ENCODE assay signal across 10 cellular contexts in genomic region chr5:59037041-59037440, GRCh38.
A peak's percentile ranks its signal among the peaks of the same experiment; 100 is the strongest.
DNase-seq lines count a peak whose midpoint lies in the region; ATAC-seq, FAIRE-seq and TF ChIP-seq lines count a peak whose summit lies in the region.
"Had no signal": no experiment of that assay in that cellular context is flagged by ENCODE, and none has a peak within 500 bp of the region (broad histone marks: within the 10 kb centered on the region; RNA-seq: fewer than 3 reads in every experiment).

No MANE protein-coding gene starts in this region.

- peaks cover 5% of the 10 kb centered on the region for H3K27me3 ChIP-seq in keratinocyte (ENCODE audit: control insufficient read depth, extremely low read depth, insufficient read depth, low read length)
- H3K27me3 ChIP-seq: uterus had no signal

- H2AFZ ChIP-seq in keratinocyte (ENCODE audit: control insufficient read depth, low read length), result no peak overlapping the region

- peak overlapping the region; percentile 72 for H3K4me2 ChIP-seq in keratinocyte (ENCODE audit: control insufficient read depth, extremely low read depth, insufficient read depth, low read depth, low read length)

- no peak for ATAC-seq in activated CD8-positive, alpha-beta memory T cell treated with anti-CD3 and anti-CD28 coated beads, Interleukin-2, amount 10 ng/mL, durations not matched to agents 7 days and 5 days
- no peak for ATAC-seq in stimulated activated naive CD8-positive, alpha-beta T cell treated with anti-CD3 and anti-CD28 coated beads, Interleukin-15, amount 100 ng/mL, for 72 hours
- no peak for ATAC-seq in HG03342 (IDR thresholded peaks at IDR 0.05; ENCODE audit: unreplicated experiment)
- no peak for ATAC-seq in GM18511 (IDR thresholded peaks at IDR 0.05; ENCODE audit: unreplicated experiment)

- CTCF ChIA-PET in activated CD8-positive, alpha-beta memory T cell treated with anti-CD3 and anti-CD28 coated beads, Interleukin-2, amount 10 ng/mL, durations not matched to agents 7 days and 5 days (lab: Charles Lee), result interaction anchor here (3.1 to 5.7 kb wide), 5 partner anchors 62 to 150 kb away, joined by 12 to 82 read pairs (median 29); no protein-coding TSS in a partner anchor

- H3K4me1 ChIP-seq in keratinocyte (ENCODE audit: control insufficient read depth, extremely low read depth, insufficient read depth, low read length), result peaks cover 37% of the 10 kb centered on the region
- H3K4me1 ChIP-seq: uterus had no signal

- H3K79me2 ChIP-seq in keratinocyte (ENCODE audit: control insufficient read depth, insufficient read depth, low read length), result no peaks in the 10 kb centered on the region

- H3K9me1 ChIP-seq in keratinocyte (ENCODE audit: control insufficient read depth, extremely low read depth, insufficient read depth, low read length), result no peaks in the 10 kb centered on the region

- H3K4me3 Mint-ChIP-seq in activated CD8-positive, alpha-beta memory T cell treated with anti-CD3 and anti-CD28 coated beads, Interleukin-2, amount 10 ng/mL, durations not matched to agents 7 days and 5 days, result peak overlapping the region; percentile 89
- H3K4me3 Mint-ChIP-seq in stimulated activated naive CD8-positive, alpha-beta T cell treated with anti-CD3 and anti-CD28 coated beads, Interleukin-15, amount 100 ng/mL, for 72 hours, result peak overlapping the region; percentile 85 to 96
- H3K4me3 Mint-ChIP-seq: dendritic cell treated with granulocyte-macrophage colony-stimulating factor and Interleukin-4, amounts not matched to agents 40 ng/mL and 50 ng/mL, for 4 days had no signal

- H3K9me3 ChIP-seq in keratinocyte (ENCODE audit: control insufficient read depth, low read depth, low read length), result no peaks in the 10 kb centered on the region
- H3K9me3 ChIP-seq: uterus had no signal

- H3K9me3 Mint-ChIP-seq in activated CD8-positive, alpha-beta memory T cell treated with anti-CD3 and anti-CD28 coated beads, Interleukin-2, amount 10 ng/mL, durations not matched to agents 7 days and 5 days (ENCODE audit: low read depth), result no peaks in the 10 kb centered on the region
- H3K9me3 Mint-ChIP-seq in stimulated activated naive CD8-positive, alpha-beta T cell treated with anti-CD3 and anti-CD28 coated beads, Interleukin-15, amount 100 ng/mL, for 72 hours, result no peaks in the 10 kb centered on the region
- H3K9me3 Mint-ChIP-seq: dendritic cell treated with granulocyte-macrophage colony-stimulating factor and Interleukin-4, amounts not matched to agents 40 ng/mL and 50 ng/mL, for 4 days had no signal

- peak overlapping the region; percentile 79 for H3K4me3 ChIP-seq in WI38 (ENCODE audit: low read depth, low read length)
- peak overlapping the region in 1 of 3 experiments; percentile 67 for H3K4me3 ChIP-seq in keratinocyte (ENCODE audit: control insufficient read depth in 2 of 3, extremely low read depth in 1 of 3, insufficient read depth in 2 of 3, low read depth in 1 of 3, low read length in 3 of 3)
- H3K4me3 ChIP-seq: uterus had no signal

- peaks cover 51% of the 10 kb centered on the region for H3K4me1 Mint-ChIP-seq in activated CD8-positive, alpha-beta memory T cell treated with anti-CD3 and anti-CD28 coated beads, Interleukin-2, amount 10 ng/mL, durations not matched to agents 7 days and 5 days
- H3K4me1 Mint-ChIP-seq in stimulated activated naive CD8-positive, alpha-beta T cell treated with anti-CD3 and anti-CD28 coated beads, Interleukin-15, amount 100 ng/mL, for 72 hours, result peaks cover 30% of the 10 kb centered on the region

- no peaks in the 10 kb centered on the region for H3K27me3 Mint-ChIP-seq in activated CD8-positive, alpha-beta memory T cell treated with anti-CD3 and anti-CD28 coated beads, Interleukin-2, amount 10 ng/mL, durations not matched to agents 7 days and 5 days
- no peaks in the 10 kb centered on the region for H3K27me3 Mint-ChIP-seq in stimulated activated naive CD8-positive, alpha-beta T cell treated with anti-CD3 and anti-CD28 coated beads, Interleukin-15, amount 100 ng/mL, for 72 hours

- peak overlapping the region; percentile 45 for H3K9ac ChIP-seq in keratinocyte (ENCODE audit: control insufficient read depth, extremely low read depth, insufficient read depth, low read length)

- peak overlapping the region; percentile 80 for H3K27ac ChIP-seq in keratinocyte (ENCODE audit: control insufficient read depth, insufficient read depth, low read length)

- H3K36me3 Mint-ChIP-seq in activated CD8-positive, alpha-beta memory T cell treated with anti-CD3 and anti-CD28 coated beads, Interleukin-2, amount 10 ng/mL, durations not matched to agents 7 days and 5 days, result peaks cover 55% of the 10 kb centered on the region

- H4K20me1 ChIP-seq in keratinocyte (ENCODE audit: control insufficient read depth, extremely low read depth, insufficient read depth, low read length), result no peaks in the 10 kb centered on the region

- FAIRE-seq in keratinocyte (lab: Jason Lieb, UNC), result no peak

- TF ChIP-seq CTCF in WI38 (IDR thresholded peaks at IDR 0.05; ENCODE audit: low read depth, low read length) (no peak), keratinocyte (optimal IDR thresholded peaks at IDR 0.05 in 1 of 3, IDR thresholded peaks at IDR 0.05 in 1 of 3, conservative IDR thresholded peaks at IDR 0.05 in 1 of 3; ENCODE audit: extremely low read depth in 1 of 3, insufficient read depth in 2 of 3, low read length in 3 of 3) (no peak)

- no peak for DNase-seq in activated CD8-positive, alpha-beta memory T cell treated with anti-CD3 and anti-CD28 coated beads, Interleukin-2, amount 10 ng/mL, durations not matched to agents 7 days and 5 days
- no peak for DNase-seq in activated CD8-positive, alpha-beta memory T cell treated with anti-CD3 and anti-CD28 coated beads, Interleukin-2, amount 50 U/mL, for 4 hours
- DNase-seq in keratinocyte (ENCODE audit: low read depth, low spot score) (no peak), 8988T (no peak)
- no peak for DNase-seq in stimulated activated naive CD8-positive, alpha-beta T cell treated with anti-CD3 and anti-CD28 coated beads, Interleukin-15, amount 100 ng/mL, for 72 hours

- no peaks in the 10 kb centered on the region for H3K36me3 ChIP-seq in keratinocyte (ENCODE audit: control insufficient read depth in 2 of 2, extremely low read depth in 1 of 2, insufficient read depth in 2 of 2, low read length in 2 of 2)
- H3K36me3 ChIP-seq: uterus had no signal

- dilution Hi-C loops in keratinocyte (cut with MboI; ENCODE audit: extremely low pct_ligation_motif_present, low sequenced_read_pairs), result no loop called here

- H3K27ac Mint-ChIP-seq in activated CD8-positive, alpha-beta memory T cell treated with anti-CD3 and anti-CD28 coated beads, Interleukin-2, amount 10 ng/mL, durations not matched to agents 7 days and 5 days, result peak overlapping the region; percentile 98
- peak overlapping the region; percentile 98 to 100 for H3K27ac Mint-ChIP-seq in stimulated activated naive CD8-positive, alpha-beta T cell treated with anti-CD3 and anti-CD28 coated beads, Interleukin-15, amount 100 ng/mL, for 72 hours
- H3K27ac Mint-ChIP-seq: dendritic cell treated with granulocyte-macrophage colony-stimulating factor and Interleukin-4, amounts not matched to agents 40 ng/mL and 50 ng/mL, for 4 days had no signal
